17 cellular contexts compared by ENCODE assay signal in the genomic region with DNA sequence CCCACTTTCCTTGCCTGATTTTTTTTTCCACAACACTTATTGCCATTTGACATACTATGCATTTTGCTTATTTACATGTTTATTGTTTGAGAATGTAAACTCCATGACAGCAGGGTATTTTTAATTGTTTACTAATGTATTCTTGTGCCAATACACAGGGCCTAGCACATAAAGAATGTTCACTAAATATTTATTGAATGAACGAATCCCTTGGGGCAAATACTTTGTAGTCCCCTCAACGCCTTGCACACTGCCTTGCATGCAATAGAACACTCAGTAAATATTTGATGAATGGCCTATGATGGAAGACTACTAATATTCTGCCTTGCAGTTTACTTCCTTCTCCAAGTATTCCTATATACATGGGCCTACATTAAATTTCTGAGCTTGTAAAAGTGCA. TPM values are rescaled to one million over a fixed set of nuclear protein-coding genes. Genes with fewer than 3 reads are reported as not detected.
DNase-seq lines count a peak whose midpoint lies in the region; ATAC-seq, FAIRE-seq and TF ChIP-seq lines count a peak whose summit lies in the region.
"Had no signal": no experiment of that assay in that cellular context is flagged by ENCODE, and none has a peak within 500 bp of the region (broad histone marks: within the 10 kb centered on the region; RNA-seq: fewer than 3 reads in every experiment).

No MANE protein-coding gene starts in this region.

- peak overlapping the region; percentile 1 for H3K27ac Mint-ChIP-seq in activated naive CD4-positive, alpha-beta T cell treated with anti-CD3 and anti-CD28 coated beads, Interleukin-2, amount 50 U/mL, for 24 hours

- peak overlapping the region; percentile 92 for H3K27ac ChIP-seq in Panc1 (ENCODE audit: low read length)

- H3K4me1 ChIP-seq in Panc1 (ENCODE audit: control insufficient read depth, insufficient read depth, low read length): peaks cover 28% of the 10 kb centered on the region
- H3K4me1 ChIP-seq: BE2C had no signal

- no peak overlapping the region for H3K4me3 ChIP-seq in Panc1 (ENCODE audit: low read depth in 2 of 2, low read length in 2 of 2)
- H3K4me3 ChIP-seq: GM12878, HAP-1 had no signal

- H3K4me1 Mint-ChIP-seq in activated naive CD4-positive, alpha-beta T cell treated with anti-CD3 and anti-CD28 coated beads, Interleukin-2, amount 50 U/mL, for 24 hours: peaks cover 24% of the 10 kb centered on the region

- TF ChIP-seq CTCF in Panc1 (IDR thresholded peaks at IDR 0.05): no peak

- no peaks in the 10 kb centered on the region for H3K27me3 ChIP-seq in Panc1 (ENCODE audit: control insufficient read depth, insufficient read depth, low read length)
- H3K27me3 ChIP-seq: BE2C had no signal

- BruUV-seq in Panc1 (replicated peaks; lab: Mats Ljungman, UMichigan): no TSS peak

- intact Hi-C loops in Panc1 (cut with micrococcal nuclease; ENCODE audit: unreplicated experiment) (loop anchor here (5.0 to 10.0 kb wide), 2 partner anchors 90 to 602 kb away; no protein-coding TSS in a partner anchor), head of caudate nucleus (cut with DNase I) (no loop called here)

- no peaks in the 10 kb centered on the region; the same call in 1 of the 2 replicates for H3K36me3 ChIP-seq in Panc1 (ENCODE audit: control insufficient read depth, insufficient read depth, low read length)
- H3K36me3 ChIP-seq: BE2C had no signal

- ATAC-seq in Panc1: no peak; the same call in 1 of the 2 replicates
- ATAC-seq: GM12878 had no signal

- in situ Hi-C loops in Panc1 (cut with HindIII; ENCODE audit: low pct_unique_long_range_greater_than_20kb, low sequenced_read_pairs): no loop called here

- DNase-seq in activated naive CD4-positive, alpha-beta T cell treated with anti-CD3 and anti-CD28 coated beads, Interleukin-2, amount 50 U/mL, for 16 hours: no peak
- no peak for DNase-seq in HEK293T (ENCODE audit: extremely low spot score)
- DNase-seq in Panc1 (ENCODE audit: low read depth, low spot score): no peak
- DNase-seq in head of caudate nucleus: no peak
- DNase-seq in urothelium cell line (ENCODE audit: low spot score): no peak
- DNase-seq in NCI-H2171 treated with DMSO at 0.1 percent for 48 hours (lab: John Stamatoyannopoulos, UW): no peak
- DNase-seq: BE2C; CD8-positive, alpha-beta memory T cell; Kasumi-1; MV-4-11; NCI-H1436; NCI-H2081 treated with DMSO at 0.1 percent for 48 hours; NCI-H446 treated with DMSO at 0.1 percent for 48 hours; RPMI8226 had no signal

- POLR2A ChIA-PET in HEK293T (lab: Yijun Ruan, JAX) (no interaction called here), Panc1 (lab: Charles Lee) (no interaction called here)

- no peaks in the 10 kb centered on the region for H3K36me3 Mint-ChIP-seq in activated naive CD4-positive, alpha-beta T cell treated with anti-CD3 and anti-CD28 coated beads, Interleukin-2, amount 50 U/mL, for 24 hours

- H3K27me3 Mint-ChIP-seq in activated naive CD4-positive, alpha-beta T cell treated with anti-CD3 and anti-CD28 coated beads, Interleukin-2, amount 50 U/mL, for 24 hours: no peaks in the 10 kb centered on the region

- CTCF ChIA-PET in HEK293T (lab: Yijun Ruan, JAX) (interaction anchor here (0.7 kb wide), 1 partner anchor 28 kb away, joined by 3 read pairs; no protein-coding TSS in a partner anchor), Panc1 (lab: Charles Lee) (no interaction called here)

- no peaks in the 10 kb centered on the region for H3K9me3 ChIP-seq in Panc1 (ENCODE audit: control insufficient read depth, insufficient read depth, low read depth, low read length)
- H3K9me3 ChIP-seq: BE2C, HAP-1 had no signal

- FAIRE-seq in urothelium cell line (lab: Jason Lieb, UNC): no peak
- FAIRE-seq: GM12878 had no signal

- no peaks in the 10 kb centered on the region for H3K9me3 Mint-ChIP-seq in activated naive CD4-positive, alpha-beta T cell treated with anti-CD3 and anti-CD28 coated beads, Interleukin-2, amount 50 U/mL, for 24 hours
- H3K9me3 Mint-ChIP-seq: CD8-positive, alpha-beta memory T cell had no signal

- no peak overlapping the region for H3K4me3 Mint-ChIP-seq in activated naive CD4-positive, alpha-beta T cell treated with anti-CD3 and anti-CD28 coated beads, Interleukin-2, amount 50 U/mL, for 24 hours

TF ChIP-seq in HEK293T, 16 proteins besides CTCF, POLR2A, EP300 and RAD21:
- TF ChIP-seq ZNF384 (IDR thresholded peaks at IDR 0.05): no peak
- no peak for TF ChIP-seq FOXA1 (IDR thresholded peaks at IDR 0.05)
- 0 out of 2 replicates have a peak, but pooled peaks have one; percentile 12 for TF ChIP-seq FOXM1 (IDR thresholded peaks at IDR 0.05; ENCODE audit: borderline replicate concordance)
- no peak for TF ChIP-seq BHLHE40 (IDR thresholded peaks at IDR 0.05; ENCODE audit: borderline replicate concordance)
- no peak for TF ChIP-seq ELF4 (IDR thresholded peaks at IDR 0.05)
- no peak for TF ChIP-seq FOXK2 (IDR thresholded peaks at IDR 0.05)
- TF ChIP-seq SUZ12 (IDR thresholded peaks at IDR 0.05): no peak
- TF ChIP-seq L3MBTL2 (conservative IDR thresholded peaks at IDR 0.05): no peak
TF ChIP-seq in HEK293T: peak in this region for 1.

RNA-seq across cellular contexts. Expression of a gene that starts 1.4 kb away (rescaled TPM):
- total RNA-seq in Panc1 (2021; ENCODE audit: unreplicated experiment): 152 TPM
- polyA plus RNA-seq in Panc1 (2012; ENCODE audit: insufficient read length): 127 TPM
